1 cellular context compared by ENCODE assay signal in the genomic region with DNA sequence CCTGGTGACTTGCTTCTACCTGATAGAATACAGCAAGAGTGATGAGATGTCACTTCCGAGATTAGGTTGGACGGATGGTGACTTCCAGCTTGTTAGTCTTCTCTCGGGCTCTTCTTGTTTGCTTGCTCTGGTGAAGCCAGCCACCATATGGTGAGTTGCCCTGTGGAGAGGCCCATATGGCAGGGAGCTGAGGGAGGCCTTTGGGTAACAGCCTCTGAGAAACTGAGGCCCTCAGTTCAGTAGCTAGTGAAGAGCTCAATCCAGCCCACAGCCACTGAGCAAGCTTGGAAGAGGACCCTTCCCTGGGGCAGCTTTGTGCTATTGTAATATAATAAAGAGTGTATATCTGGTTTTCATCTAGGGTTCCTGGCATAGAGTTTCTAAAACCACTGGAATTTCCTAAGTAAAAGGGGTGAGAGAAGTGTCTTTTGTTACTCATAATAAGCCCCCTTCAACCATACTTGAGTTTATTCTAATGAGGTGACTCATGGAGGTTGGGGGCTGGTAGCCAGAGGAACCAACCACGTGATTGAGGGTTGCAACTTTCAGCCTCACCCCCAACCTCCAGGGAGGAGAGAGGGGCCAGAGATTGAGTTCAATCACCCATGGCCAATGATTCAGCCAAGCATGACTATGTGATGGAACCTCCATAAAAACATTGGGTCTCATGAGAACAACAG.
TF ChIP-seq lines count a peak whose summit lies in the region.

No MANE protein-coding gene starts in this region.

TF ChIP-seq in GM12878, 131 proteins besides CTCF, POLR2A, EP300 and RAD21:
- no peak for TF ChIP-seq TCF12 (IDR thresholded peaks at IDR 0.05; ENCODE audit: low read depth, low read length)
- TF ChIP-seq CHD2 (IDR thresholded peaks at IDR 0.05; ENCODE audit: borderline replicate concordance, low read depth, low read length): no peak
- no peak for TF ChIP-seq MYC (IDR thresholded peaks at IDR 0.05; ENCODE audit: insufficient read depth, insufficient read length, insufficient replicate concordance, low read length, severe bottlenecking)
- no peak for TF ChIP-seq NR2F1 (conservative IDR thresholded peaks at IDR 0.05)
- TF ChIP-seq PAX5 (IDR thresholded peaks at IDR 0.05; ENCODE audit: borderline replicate concordance, low read depth, low read length): 0 out of 2 replicates have a peak, but pooled peaks have one; percentile 50
- no peak for TF ChIP-seq LARP7 (IDR thresholded peaks at IDR 0.05)
- TF ChIP-seq RAD51 (IDR thresholded peaks at IDR 0.05): peak; percentile 32; the same call in 1 of the 2 replicates
- no peak for TF ChIP-seq ZNF592 (IDR thresholded peaks at IDR 0.05)
